8 cellular contexts compared by ENCODE assay signal in the genomic region with DNA sequence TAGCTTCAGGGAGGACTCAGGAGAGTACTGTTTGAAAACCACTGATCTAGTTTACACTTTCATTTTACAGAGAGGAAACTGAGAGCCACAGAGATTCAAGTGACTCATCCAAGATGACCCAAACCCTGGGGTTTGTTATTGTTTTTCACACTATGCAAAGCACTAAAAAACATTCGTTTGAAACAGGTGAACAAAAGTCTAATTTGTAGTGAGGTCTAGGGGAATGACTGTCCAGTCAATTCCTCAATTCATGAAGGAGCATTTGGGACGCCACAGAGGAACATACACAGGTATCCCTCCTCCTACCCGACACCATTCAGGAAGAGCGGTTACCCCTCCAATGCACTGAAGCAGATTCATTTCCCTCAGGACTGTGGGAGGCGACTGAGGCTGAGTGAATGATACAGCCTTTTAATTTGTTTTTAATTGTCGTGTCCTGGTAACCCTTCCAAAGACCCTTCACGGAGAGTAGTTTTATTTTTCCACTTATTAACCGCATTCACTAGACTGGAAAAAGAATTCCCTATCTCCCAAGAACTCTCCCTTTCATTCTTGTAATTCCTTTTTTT. TPM values are rescaled to one million over a fixed set of nuclear protein-coding genes. Genes with fewer than 3 reads are reported as not detected.
A peak's percentile ranks its signal among the peaks of the same experiment; 100 is the strongest.
DNase-seq lines count a peak whose midpoint lies in the region; ATAC-seq, FAIRE-seq and TF ChIP-seq lines count a peak whose summit lies in the region.

No MANE protein-coding gene starts in this region.

- H3K27me3 ChIP-seq in heart left ventricle (no peaks in the 10 kb centered on the region), mucosa of rectum (ENCODE audit: control insufficient read depth in 2 of 2, insufficient read depth in 2 of 2, low read length in 2 of 2) (no peaks in the 10 kb centered on the region)

- TF ChIP-seq CTCF in heart left ventricle (IDR thresholded peaks at IDR 0.05): no peak

- no peak for FAIRE-seq in urothelium cell line (lab: Jason Lieb, UNC)

- H3K4me3 ChIP-seq in heart left ventricle (peak overlapping the region in 4 of 12 donors; percentile 8 to 27 (median 23)), mucosa of rectum (ENCODE audit: low read length in 2 of 2) (no peak overlapping the region)

- 63 to 70% (median 65%) methylated on average over 8 of the region's 8 CpGs for WGBS in heart left ventricle, 4 donors

- H3K27ac ChIP-seq in heart left ventricle (peak overlapping the region in 9 of 12 donors; percentile 18 to 75 (median 57)), mucosa of rectum (ENCODE audit: low read depth in 2 of 2, low read length in 2 of 2) (peak overlapping the region; percentile 1 to 55)

- DNase-seq in heart left ventricle (no peak), cardiac septum (ENCODE audit: low spot score) (no peak), astrocyte of the hippocampus (ENCODE audit: low read depth, low spot score) (peak; percentile 65), C1 segment of cervical spinal cord (lab: John Stamatoyannopoulos, UW) (no peak), NCI-H446 treated with DMSO at 0.1 percent for 48 hours (lab: John Stamatoyannopoulos, UW) (no peak), urothelium cell line (ENCODE audit: low spot score) (no peak)

- H3K9ac ChIP-seq in mucosa of rectum (ENCODE audit: low read depth in 1 of 2, low read length in 2 of 2): no peak overlapping the region

- intact Hi-C loops in heart left ventricle (cut with DNase I): loop anchor here in 2 of 10 donors (5.0 to 10.0 kb wide), 2 partner anchors 112 to 385 kb away; partner anchors contain the start of gene FAM114A1 (in 1 of the 2)
- intact Hi-C loops in cardiac septum (cut with DNase I): no loop called here

- H3K36me3 ChIP-seq in heart left ventricle (no peaks in the 10 kb centered on the region), mucosa of rectum (ENCODE audit: control insufficient read depth in 2 of 2, insufficient read depth in 2 of 2, low read length in 2 of 2) (no peaks in the 10 kb centered on the region)

- no peak for TF ChIP-seq POLR2A in heart left ventricle (IDR thresholded peaks at IDR 0.05)

- peaks cover 0 to 32% (median 4%) of the 10 kb centered on the region in 12 donors for H3K4me1 ChIP-seq in heart left ventricle
- H3K4me1 ChIP-seq in mucosa of rectum (ENCODE audit: control insufficient read depth in 2 of 2, insufficient read depth in 2 of 2, low read length in 2 of 2): peaks cover 0 to 6% of the 10 kb centered on the region in 2 donors

- ATAC-seq in heart left ventricle (peak in 2 of 4 donors; percentile 22 to 30), HG03159 (IDR thresholded peaks at IDR 0.05; ENCODE audit: unreplicated experiment) (peak; percentile 93)

- H3K9me3 ChIP-seq in heart left ventricle (peaks cover 0 to 7% (median 0%) of the 10 kb centered on the region in 12 donors), mucosa of rectum (ENCODE audit: control insufficient read depth in 2 of 2, low read length in 2 of 2) (no peaks in the 10 kb centered on the region)

RNA-seq across cellular contexts. Expression of gene TLR10, which starts 30.3 kb away (rescaled TPM):
- total RNA-seq in heart left ventricle: under 1 TPM in 2 of 9 donors, not detected in 7; 0.18 to 0.24 TPM
- polyA plus RNA-seq in heart left ventricle: not detected
- total RNA-seq in cardiac septum: 0.22 TPM

RNA-seq across cellular contexts. Expression of gene TLR1, which starts 52.1 kb away (rescaled TPM):
- total RNA-seq in heart left ventricle (10 to 100 TPM in 2 of 9 donors, 1 to 10 TPM in 7; 2.3 to 31.8 (median 3.1) TPM), cardiac septum (4.9 TPM)
- under 1 TPM; 0.34 to 0.78 TPM for polyA plus RNA-seq in heart left ventricle
